2 cellular contexts compared by ENCODE assay signal in genomic region chrX:132819885-132820284, GRCh38.
TF ChIP-seq lines count a peak whose summit lies in the region.

No MANE protein-coding gene starts in this region.

TF ChIP-seq in WTC11, 78 proteins besides CTCF, POLR2A, EP300 and RAD21:
- TF ChIP-seq ZNF532 (CRISPR knock-in tag; IDR thresholded peaks at IDR 0.05; ENCODE audit: borderline replicate concordance), result no peak
- TF ChIP-seq ETV6 (CRISPR knock-in tag; IDR thresholded peaks at IDR 0.05), result no peak
- TF ChIP-seq CREB1 (CRISPR knock-in tag; IDR thresholded peaks at IDR 0.05), result no peak
- TF ChIP-seq GTF2I (CRISPR knock-in tag; conservative IDR thresholded peaks at IDR 0.05), result no peak
- no peak for TF ChIP-seq MAX (CRISPR knock-in tag; IDR thresholded peaks at IDR 0.05)

TF ChIP-seq in HepG2, 621 proteins besides CTCF, POLR2A, EP300 and RAD21 (continued from another document):
- TF ChIP-seq ZNF639 (CRISPR knock-in tag; conservative IDR thresholded peaks at IDR 0.05), result no peak
- TF ChIP-seq GATAD1 (CRISPR knock-in tag; IDR thresholded peaks at IDR 0.05), result no peak
- TF ChIP-seq TCF7 (IDR thresholded peaks at IDR 0.05; ENCODE audit: low read depth), result no peak
- TF ChIP-seq FOXJ3 (CRISPR knock-in tag; IDR thresholded peaks at IDR 0.05; ENCODE audit: borderline replicate concordance), result no peak
- TF ChIP-seq RORA (CRISPR knock-in tag; IDR thresholded peaks at IDR 0.05), result no peak
- no peak for TF ChIP-seq ZNF335 (CRISPR knock-in tag; IDR thresholded peaks at IDR 0.05)
- no peak for TF ChIP-seq FOXK2 (IDR thresholded peaks at IDR 0.05)
- TF ChIP-seq TEAD2 (CRISPR knock-in tag; IDR thresholded peaks at IDR 0.05), result no peak
